19 cellular contexts compared by ENCODE assay signal in the genomic region with DNA sequence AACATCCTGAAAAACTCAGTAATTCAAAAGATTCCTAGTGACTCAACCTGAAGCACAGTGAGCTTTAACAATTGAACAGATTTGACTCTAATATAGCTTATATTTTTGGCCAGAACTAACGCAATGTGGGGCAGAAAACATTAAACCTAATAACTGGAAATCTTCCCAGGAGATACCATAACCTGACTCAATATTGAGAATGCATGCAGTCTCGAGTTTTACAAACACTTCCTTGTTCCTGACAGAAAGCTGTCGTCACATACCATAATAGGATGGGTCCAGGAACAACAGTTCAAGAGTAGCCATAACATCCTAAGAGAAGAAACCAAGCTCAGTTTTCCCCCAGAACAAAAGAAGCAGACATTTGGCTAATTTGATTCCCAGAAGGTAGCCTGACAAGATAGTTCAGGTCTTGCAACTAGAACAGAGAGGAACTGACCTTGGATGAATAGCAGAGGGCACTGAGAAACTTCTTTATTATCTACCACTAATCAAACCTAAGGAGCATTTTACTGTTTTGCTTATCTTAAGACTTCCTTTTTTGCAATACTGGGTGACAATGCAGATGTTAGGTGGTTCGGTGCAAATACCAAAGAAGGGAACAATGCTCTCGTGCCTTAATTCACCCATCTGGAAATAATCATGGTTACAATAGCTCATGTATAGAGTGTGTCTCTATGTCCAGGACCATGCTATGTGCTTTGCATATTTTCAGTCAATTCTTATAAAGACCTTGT. TPM values are rescaled to one million over a fixed set of nuclear protein-coding genes. Genes with fewer than 3 reads are reported as not detected.
DNase-seq lines count a peak whose midpoint lies in the region; ATAC-seq and TF ChIP-seq lines count a peak whose summit lies in the region.
"Had no signal": no experiment of that assay in that cellular context is flagged by ENCODE, and none has a peak within 500 bp of the region (broad histone marks: within the 10 kb centered on the region; RNA-seq: fewer than 3 reads in every experiment).

No MANE protein-coding gene starts in this region.

- peak; percentile 28 for DNase-seq in HFFc6
- peak; percentile 56 for DNase-seq in SKM-1 treated with dmso at 0.1 percent for 144 hours (lab: John Stamatoyannopoulos, UW; ENCODE audit: unreplicated experiment)
- DNase-seq in foreskin fibroblast = peak; percentile 19 to 21
- no peak for DNase-seq in hippocampal formation (lab: John Stamatoyannopoulos, UW)
- no peak for DNase-seq in NCI-H1105 (lab: John Stamatoyannopoulos, UW)
- DNase-seq in SHP77 (lab: John Stamatoyannopoulos, UW) = no peak
- DNase-seq: activated CD4-positive, alpha-beta memory T cell treated with anti-CD3 and anti-CD28 coated beads for 36 hours; CD4-positive, CD25-positive, alpha-beta regulatory T cell; immature natural killer cell; mammary epithelial cell; NCI-H1048; SK-N-SH; stimulated activated CD4-positive, alpha-beta T cell treated with anti-CD3 and anti-CD28 coated beads, Interleukin-4, amount 100 ng/mL, for 24 hours; tibial artery had no signal

- H3K9me3 Mint-ChIP-seq in HFFc6 = no peaks in the 10 kb centered on the region
- no peaks in the 10 kb centered on the region for H3K9me3 Mint-ChIP-seq in stimulated activated memory B cell treated with anti-CD40 and anti-IgM and Interleukin-4, amounts not matched to agents 10 μg/mL and 1 μg/mL and 100 μg/mL, for 72 hours
- H3K9me3 Mint-ChIP-seq: activated CD4-positive, alpha-beta memory T cell treated with anti-CD3 and anti-CD28 coated beads for 36 hours; immature natural killer cell had no signal

- H3K4me3 ChIP-seq in foreskin fibroblast (ENCODE audit: low read depth in 1 of 2, low read length in 2 of 2) = no peak overlapping the region
- H3K4me3 ChIP-seq: tibial artery had no signal

- H3K36me3 Mint-ChIP-seq in HFFc6 (ENCODE audit: low read depth) = no peaks in the 10 kb centered on the region
- H3K36me3 Mint-ChIP-seq in stimulated activated memory B cell treated with anti-CD40 and anti-IgM and Interleukin-4, amounts not matched to agents 10 μg/mL and 1 μg/mL and 100 μg/mL, for 72 hours = no peaks in the 10 kb centered on the region
- H3K36me3 Mint-ChIP-seq: activated CD4-positive, alpha-beta memory T cell treated with anti-CD3 and anti-CD28 coated beads for 36 hours; CD4-positive, CD25-positive, alpha-beta regulatory T cell; immature natural killer cell had no signal

- peak overlapping the region; percentile 64 for H3K4me3 Mint-ChIP-seq in HFFc6
- no peak overlapping the region for H3K4me3 Mint-ChIP-seq in stimulated activated memory B cell treated with anti-CD40 and anti-IgM and Interleukin-4, amounts not matched to agents 10 μg/mL and 1 μg/mL and 100 μg/mL, for 72 hours
- H3K4me3 Mint-ChIP-seq: activated CD4-positive, alpha-beta memory T cell treated with anti-CD3 and anti-CD28 coated beads for 36 hours; CD4-positive, CD25-positive, alpha-beta regulatory T cell; immature natural killer cell had no signal

- H3K27me3 Mint-ChIP-seq in HFFc6 (ENCODE audit: insufficient read depth) = peaks cover 10% of the 10 kb centered on the region
- H3K27me3 Mint-ChIP-seq in stimulated activated memory B cell treated with anti-CD40 and anti-IgM and Interleukin-4, amounts not matched to agents 10 μg/mL and 1 μg/mL and 100 μg/mL, for 72 hours = no peaks in the 10 kb centered on the region

- TF ChIP-seq CTCF in HFFc6 (IDR thresholded peaks at IDR 0.05) (no peak), foreskin fibroblast (IDR thresholded peaks at IDR 0.05; ENCODE audit: low read depth, low read length) (no peak)

- H3K27ac Mint-ChIP-seq in HFFc6 = peak overlapping the region; percentile 80
- H3K27ac Mint-ChIP-seq in stimulated activated memory B cell treated with anti-CD40 and anti-IgM and Interleukin-4, amounts not matched to agents 10 μg/mL and 1 μg/mL and 100 μg/mL, for 72 hours = peak overlapping the region; percentile 40
- H3K27ac Mint-ChIP-seq: activated CD4-positive, alpha-beta memory T cell treated with anti-CD3 and anti-CD28 coated beads for 36 hours; immature natural killer cell had no signal

- ATAC-seq in stimulated activated memory B cell treated with anti-CD40 and anti-IgM and Interleukin-4, amounts not matched to agents 10 μg/mL and 1 μg/mL and 100 μg/mL, for 72 hours = no peak
- ATAC-seq in GM21390 (IDR thresholded peaks at IDR 0.05; ENCODE audit: unreplicated experiment) = no peak

- H3K4me1 Mint-ChIP-seq in HFFc6 (ENCODE audit: low read depth) = peaks cover 28% of the 10 kb centered on the region
- H3K4me1 Mint-ChIP-seq in stimulated activated memory B cell treated with anti-CD40 and anti-IgM and Interleukin-4, amounts not matched to agents 10 μg/mL and 1 μg/mL and 100 μg/mL, for 72 hours = peaks cover 11% of the 10 kb centered on the region
- H3K4me1 Mint-ChIP-seq: immature natural killer cell had no signal

RNA-seq across cellular contexts. Expression of gene ACSL5, which starts 38.6 kb away (rescaled TPM):
- total RNA-seq in HFFc6 (2021; fragmentation: NEBNext Ultra II Directional; extraction: Animal tissue kit (Norgen Biotek cat#: 25700)) = 1 to 10 TPM in 4 of 6 experiments, under 1 TPM in 2; 0.59 to 5.5 (median 4.9) TPM

RNA-seq across cellular contexts. Expression of gene TECTB, which starts 52.1 kb away (rescaled TPM):
- total RNA-seq in HFFc6 (2021; fragmentation: NEBNext Ultra II Directional; extraction: Animal tissue kit (Norgen Biotek cat#: 25700)) = not detected
- total RNA-seq: activated CD4-positive, alpha-beta memory T cell treated with anti-CD3 and anti-CD28 coated beads for 36 hours; CD4-positive, CD25-positive, alpha-beta regulatory T cell; chondrocyte; Daoy; endothelial cell of umbilical vein; mammary epithelial cell had no signal

Comparison
In these comparisons a context has a peak if more than half of its experiments do, and no peak if none do; other contexts are left out.
1. DNase-seq: peak in HFFc6 (single experiment), SKM-1 treated with dmso at 0.1 percent for 144 hours (single experiment) and foreskin fibroblast (2 of 2); none in hippocampal formation (0 of 2), NCI-H1105 (single experiment) and SHP77 (0 of 2).